ENCODE assay signal across 9 cellular contexts in genomic region chr6:42448906-42449659, GRCh38. TPM values are rescaled to one million over a fixed set of nuclear protein-coding genes. Genes with fewer than 3 reads are reported as not detected.
DNase-seq lines count a peak whose midpoint lies in the region; TF ChIP-seq lines count a peak whose summit lies in the region.
"Had no signal": no experiment of that assay in that cellular context is flagged by ENCODE, and none has a peak within 500 bp of the region (broad histone marks: within the 10 kb centered on the region; RNA-seq: fewer than 3 reads in every experiment).

No MANE protein-coding gene starts in this region.

- peak overlapping the region; percentile 43 for H3K27ac ChIP-seq in CD4-positive, alpha-beta memory T cell (ENCODE audit: low read depth, low read length)
- H3K27ac ChIP-seq in colonic mucosa (peak overlapping the region; percentile 93), thyroid gland (no peak overlapping the region)

- peak overlapping the region; percentile 63 to 95 (median 87) for H3K27ac Mint-ChIP-seq in CD4-positive, alpha-beta memory T cell
- no peak overlapping the region for H3K27ac Mint-ChIP-seq in nephron progenitor cell

- H3K36me3 ChIP-seq in CD4-positive, alpha-beta memory T cell (ENCODE audit: insufficient read depth, low read length): no peaks in the 10 kb centered on the region
- H3K36me3 ChIP-seq in colonic mucosa (no peaks in the 10 kb centered on the region), thyroid gland (no peaks in the 10 kb centered on the region)

- peaks cover 10 to 25% of the 10 kb centered on the region in 2 donors for H3K36me3 Mint-ChIP-seq in CD4-positive, alpha-beta memory T cell
- peaks cover 5% of the 10 kb centered on the region for H3K36me3 Mint-ChIP-seq in nephron progenitor cell (ENCODE audit: low read depth)

- H3K4me1 Mint-ChIP-seq in CD4-positive, alpha-beta memory T cell: peaks cover 51 to 88% (median 62%) of the 10 kb centered on the region in 4 donors
- H3K4me1 Mint-ChIP-seq in nephron progenitor cell: peaks cover 46% of the 10 kb centered on the region

- peak overlapping the region in 1 of 2 donors; percentile 72 for H3K4me3 ChIP-seq in CD4-positive, alpha-beta memory T cell (ENCODE audit: low read length in 2 of 2)
- H3K4me3 ChIP-seq in colonic mucosa: peak overlapping the region; percentile 81
- H3K4me3 ChIP-seq in thyroid gland (replicated peaks in 1 of 3): no peak overlapping the region

- in situ Hi-C loops in KBM-7 (cut with MboI; ENCODE audit: low pct_unique_long_range_greater_than_20kb, low sequenced_read_pairs): no loop called here
- in situ Hi-C loops in GM13977 (cut with MboI; ENCODE audit: low pct_unique_long_range_greater_than_20kb, low sequenced_read_pairs, unreplicated experiment): no loop called here

- POLR2A ChIA-PET in CD4-positive, alpha-beta memory T cell (lab: Charles Lee; ENCODE audit: partially characterized antibody): interaction anchor here (0.6 to 11.1 kb wide), 10 partner anchors 8 to 83 kb away, joined by 3 to 238 read pairs (median 7); no protein-coding TSS in a partner anchor

- 69 to 76% methylated on average over 7 of the region's 7 CpGs for WGBS in thyroid gland, 2 donors

- no peak for DNase-seq in CD4-positive, alpha-beta memory T cell
- DNase-seq in KBM-7 (peak; percentile 28), colonic mucosa (no peak), nephron progenitor cell (no peak), NCI-H82 (lab: John Stamatoyannopoulos, UW) (no peak), GM13977 (ENCODE audit: low spot score) (no peak), kidney glomerular epithelial cell (lab: John Stamatoyannopoulos, UW) (no peak), thyroid gland (no peak)
- DNase-seq: activated effector memory CD4-positive, alpha-beta T cell treated with anti-CD3 and anti-CD28 coated beads, Interleukin-2, amount 50 U/mL, for 16 hours had no signal

- H3K4me1 ChIP-seq in CD4-positive, alpha-beta memory T cell (ENCODE audit: insufficient read depth, low read length): peaks cover 65% of the 10 kb centered on the region
- no peaks in the 10 kb centered on the region for H3K4me1 ChIP-seq in colonic mucosa
- H3K4me1 ChIP-seq in thyroid gland: peaks cover 8 to 11% of the 10 kb centered on the region in 2 donors

- H3K4me3 Mint-ChIP-seq in CD4-positive, alpha-beta memory T cell: peak overlapping the region; percentile 93 to 100 (median 98)
- H3K4me3 Mint-ChIP-seq in nephron progenitor cell: peak overlapping the region; percentile 98

- no peaks in the 10 kb centered on the region for H3K9me3 Mint-ChIP-seq in CD4-positive, alpha-beta memory T cell
- peaks cover 10% of the 10 kb centered on the region for H3K9me3 Mint-ChIP-seq in nephron progenitor cell

- no peak for TF ChIP-seq POLR2A in thyroid gland (IDR thresholded peaks at IDR 0.05)

- no peaks in the 10 kb centered on the region for H3K27me3 Mint-ChIP-seq in CD4-positive, alpha-beta memory T cell
- H3K27me3 Mint-ChIP-seq in nephron progenitor cell (ENCODE audit: low read depth, poor library complexity): peaks cover 73% of the 10 kb centered on the region

- TF ChIP-seq CTCF in colonic mucosa (IDR thresholded peaks at IDR 0.05): no peak
- no peak for TF ChIP-seq CTCF in nephron progenitor cell (IDR thresholded peaks at IDR 0.05)
- no peak for TF ChIP-seq CTCF in GM13977 (IDR thresholded peaks at IDR 0.05; ENCODE audit: extremely low read depth, insufficient read depth, missing control alignments)
- no peak for TF ChIP-seq CTCF in thyroid gland (IDR thresholded peaks at IDR 0.05)

- H3K9ac ChIP-seq in colonic mucosa (ENCODE audit: low read depth in 2 of 2, low read length in 2 of 2): peak overlapping the region in 1 of 2 donors; percentile 80

- H3K27me3 ChIP-seq in CD4-positive, alpha-beta memory T cell (ENCODE audit: insufficient read depth, low read length): no peaks in the 10 kb centered on the region
- no peaks in the 10 kb centered on the region for H3K27me3 ChIP-seq in colonic mucosa
- H3K27me3 ChIP-seq in thyroid gland: no peaks in the 10 kb centered on the region

- no peaks in the 10 kb centered on the region for H3K9me3 ChIP-seq in CD4-positive, alpha-beta memory T cell (ENCODE audit: control insufficient read depth in 1 of 2, low read length in 2 of 2)
- H3K9me3 ChIP-seq in colonic mucosa: no peaks in the 10 kb centered on the region
- no peaks in the 10 kb centered on the region for H3K9me3 ChIP-seq in thyroid gland

- intact Hi-C loops in CD4-positive, alpha-beta memory T cell (cut with micrococcal nuclease): no loop called here
- intact Hi-C loops in colonic mucosa (cut with DNase I): no loop called here
- intact Hi-C loops in thyroid gland (cut with DNase I): no loop called here

- CTCF ChIA-PET in CD4-positive, alpha-beta memory T cell (lab: Charles Lee; ENCODE audit: partially characterized antibody): interaction anchor here (0.9 to 4.0 kb wide), 9 partner anchors 9 to 188 kb away, joined by 3 to 17 read pairs (median 5); no protein-coding TSS in a partner anchor

RNA-seq across cellular contexts. Expression of gene TRERF1, which starts 2.6 kb away (rescaled TPM):
- 10 to 100 TPM; 25.9 to 28.3 TPM for total RNA-seq in CD4-positive, alpha-beta memory T cell
- polyA plus RNA-seq in CD4-positive, alpha-beta memory T cell: 1 to 10 TPM; 1.1 to 8.8 TPM
- total RNA-seq in colonic mucosa: 1 to 10 TPM; 3.5 to 3.8 TPM
- total RNA-seq in thyroid gland: 1 to 10 TPM; 1.6 to 4.1 (median 2.6) TPM

Comparison
In these comparisons a context has a peak if more than half of its experiments do, and no peak if none do; other contexts are left out.
1. H3K27ac ChIP-seq: peak in CD4-positive, alpha-beta memory T cell (single experiment) and colonic mucosa (single experiment); none in thyroid gland (0 of 3).
2. RNA of gene TRERF1, which starts 2.6 kb away (total RNA-seq): 25.9 to 28.3 TPM in CD4-positive, alpha-beta memory T cell; 3.5 to 3.8 TPM in colonic mucosa and 1.6 to 4.1 TPM in thyroid gland; every median in the first group is over 4 times any median in the second.